26 cellular contexts compared by ENCODE assay signal in the genomic region with DNA sequence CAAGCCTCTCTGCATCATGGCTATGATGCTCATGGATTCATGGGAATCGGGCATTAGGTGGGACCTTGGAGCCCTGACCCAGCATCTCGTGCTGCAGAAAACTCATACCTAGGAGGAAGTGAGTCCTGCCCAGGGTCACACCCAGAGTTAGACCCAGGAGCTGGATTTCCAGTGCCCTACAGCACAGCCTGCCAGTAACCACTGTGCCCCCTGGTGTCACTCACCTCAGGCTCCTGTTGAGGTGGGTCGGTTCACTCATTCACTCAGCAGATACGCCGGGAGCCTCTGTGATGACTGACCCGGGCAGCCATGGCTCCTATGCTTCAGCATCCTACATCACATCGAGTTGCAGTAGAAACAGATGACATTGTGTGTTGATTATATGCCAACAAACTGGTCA.
"Had no signal": no experiment of that assay in that cellular context is flagged by ENCODE, and none has a peak within 500 bp of the region (broad histone marks: within the 10 kb centered on the region; RNA-seq: fewer than 3 reads in every experiment).

No MANE protein-coding gene starts in this region.

- H3K27ac ChIP-seq: hepatocyte, left ventricle myocardium inferior, lower lobe of right lung, neutrophil, spleen, testis, tibial nerve, upper lobe of right lung, vagina had no signal

- DNase-seq: dorsolateral prefrontal cortex; effector CD8-positive, alpha-beta T cell; foreskin melanocyte; head of caudate nucleus; kidney; left cardiac atrium; left ventricle myocardium inferior; lower lobe of right lung; nephron progenitor cell; psoas muscle; retina; spleen; stimulated activated CD4-positive, alpha-beta T cell treated with anti-CD3 and anti-CD28 coated beads, Interleukin-15, amount 100 ng/mL, for 24 hours; stimulated activated CD4-positive, alpha-beta T cell treated with anti-CD3 and anti-CD28 coated beads, Interleukin-1b, Interleukin-23, amount 100 ng/mL, for 48 hours; stimulated activated CD4-positive, alpha-beta T cell treated with anti-CD3 and anti-CD28 coated beads, Interleukin-4, amount 100 ng/mL, for 4 hours; stimulated activated naive B cell treated with anti-CD40 and anti-IgM and Interleukin-4, amounts not matched to agents 10 μg/mL and 1 μg/mL and 100 μg/mL, for 72 hours; stimulated activated naive CD8-positive, alpha-beta T cell treated with anti-CD3 and anti-CD28 coated beads, Interleukin-15, amount 100 ng/mL, for 72 hours; testis; upper lobe of right lung had no signal

- H2AFZ ChIP-seq: hepatocyte had no signal

- H3K4me3 Mint-ChIP-seq: memory B cell; mesothelial cell of epicardium; nephron progenitor cell; stimulated activated naive B cell treated with anti-CD40 and anti-IgM and Interleukin-4, amounts not matched to agents 10 μg/mL and 1 μg/mL and 100 μg/mL, for 72 hours; stimulated activated naive CD8-positive, alpha-beta T cell treated with anti-CD3 and anti-CD28 coated beads, Interleukin-15, amount 100 ng/mL, for 72 hours had no signal

- H3K9me3 ChIP-seq: left ventricle myocardium inferior, lower lobe of right lung, neutrophil, psoas muscle, spleen, testis, tibial nerve, upper lobe of right lung, vagina had no signal

- H3K4me1 ChIP-seq: lower lobe of right lung, spleen, upper lobe of right lung, vagina had no signal

- H3K4me3 ChIP-seq: dorsolateral prefrontal cortex, hepatocyte, left ventricle myocardium inferior, lower lobe of right lung, psoas muscle, spleen, testis, tibial nerve, upper lobe of right lung, vagina had no signal

- H3K4me2 ChIP-seq: hepatocyte had no signal

- H3K27me3 ChIP-seq: dorsolateral prefrontal cortex, hepatocyte, neutrophil, spleen, testis, tibial nerve, upper lobe of right lung, vagina had no signal

- H3K36me3 ChIP-seq: left ventricle myocardium inferior, lower lobe of right lung, upper lobe of right lung had no signal

- H3K27ac Mint-ChIP-seq: mesothelial cell of epicardium; stimulated activated naive B cell treated with anti-CD40 and anti-IgM and Interleukin-4, amounts not matched to agents 10 μg/mL and 1 μg/mL and 100 μg/mL, for 72 hours had no signal

- ATAC-seq: left cardiac atrium; lower lobe of right lung; psoas muscle; sciatic nerve; stimulated activated naive B cell treated with anti-CD40 and anti-IgM and Interleukin-4, amounts not matched to agents 10 μg/mL and 1 μg/mL and 100 μg/mL, for 72 hours; stimulated activated naive CD8-positive, alpha-beta T cell treated with anti-CD3 and anti-CD28 coated beads, Interleukin-15, amount 100 ng/mL, for 72 hours; upper lobe of right lung had no signal

- H3K9me3 Mint-ChIP-seq: memory B cell; stimulated activated naive B cell treated with anti-CD40 and anti-IgM and Interleukin-4, amounts not matched to agents 10 μg/mL and 1 μg/mL and 100 μg/mL, for 72 hours; stimulated activated naive CD8-positive, alpha-beta T cell treated with anti-CD3 and anti-CD28 coated beads, Interleukin-15, amount 100 ng/mL, for 72 hours had no signal

- H3K27me3 Mint-ChIP-seq: memory B cell; stimulated activated naive B cell treated with anti-CD40 and anti-IgM and Interleukin-4, amounts not matched to agents 10 μg/mL and 1 μg/mL and 100 μg/mL, for 72 hours; stimulated activated naive CD8-positive, alpha-beta T cell treated with anti-CD3 and anti-CD28 coated beads, Interleukin-15, amount 100 ng/mL, for 72 hours had no signal
